ENCODE assay signal across 25 cellular contexts in genomic region chr7:5173490-5173889, GRCh38.
"Had no signal": no experiment of that assay in that cellular context is flagged by ENCODE, and none has a peak within 500 bp of the region (broad histone marks: within the 10 kb centered on the region; RNA-seq: fewer than 3 reads in every experiment).

No MANE protein-coding gene starts in this region.

- DNase-seq: activated B cell treated with CpG ODN at 0.5 μM for 24 hours; activated CD4-positive, alpha-beta memory T cell treated with anti-CD3 and anti-CD28 coated beads for 36 hours; activated CD4-positive, alpha-beta T cell treated with anti-CD3 and anti-CD28 coated beads for 1 hour; activated CD4-positive, alpha-beta T cell treated with anti-CD3 and anti-CD28 coated beads, Interleukin-2, amount 10 ng/mL, durations not matched to agents 7 days and 5 days; activated CD8-positive, alpha-beta memory T cell treated with anti-CD3 and anti-CD28 coated beads for 24 hours; activated gamma-delta T cell treated with Interleukin-2 at 50 U/mL for 16 hours; activated naive CD4-positive, alpha-beta T cell treated with anti-CD3 and anti-CD28 coated beads, Interleukin-2, amount 10 ng/mL, durations not matched to agents 7 days and 5 days; activated naive CD8-positive, alpha-beta T cell treated with anti-CD3 and anti-CD28 coated beads for 36 hours; activated T-cell treated with anti-CD3 and anti-CD28 coated beads, Interleukin-2, amount 50 U/mL, for 4 hours; brain microvascular endothelial cell; IMR-90; NCI-H1048; NCI-H1930; NCI-H2107; NCI-H2171 treated with DMSO at 0.1 percent for 48 hours; NCI-H226; NCI-H526; PC-9; SIG-M5; T-cell; T-helper 2 cell; T1000 had no signal

- H3K36me3 ChIP-seq: brain microvascular endothelial cell, cardiac muscle cell had no signal

- H3K27ac ChIP-seq: brain microvascular endothelial cell, cardiac muscle cell, KMS-11, PC-9 had no signal

- FAIRE-seq: TTC549 had no signal

- H3K4me1 Mint-ChIP-seq: activated B cell treated with CpG ODN at 0.5 μM for 24 hours had no signal

- H3K27me3 Mint-ChIP-seq: activated naive CD8-positive, alpha-beta T cell treated with anti-CD3 and anti-CD28 coated beads for 36 hours; T-cell had no signal

- H3K4me3 ChIP-seq: cardiac muscle cell, PC-9 had no signal

- H3K36me3 Mint-ChIP-seq: activated CD4-positive, alpha-beta memory T cell treated with anti-CD3 and anti-CD28 coated beads for 36 hours; activated naive CD4-positive, alpha-beta T cell treated with anti-CD3 and anti-CD28 coated beads, Interleukin-2, amount 10 ng/mL, durations not matched to agents 7 days and 5 days; activated naive CD8-positive, alpha-beta T cell treated with anti-CD3 and anti-CD28 coated beads for 36 hours; T-cell had no signal

- H3K9me3 Mint-ChIP-seq: activated B cell treated with CpG ODN at 0.5 μM for 24 hours; activated CD4-positive, alpha-beta memory T cell treated with anti-CD3 and anti-CD28 coated beads for 36 hours; activated CD4-positive, alpha-beta T cell treated with anti-CD3 and anti-CD28 coated beads, Interleukin-2, amount 10 ng/mL, durations not matched to agents 7 days and 5 days; activated naive CD4-positive, alpha-beta T cell treated with anti-CD3 and anti-CD28 coated beads, Interleukin-2, amount 10 ng/mL, durations not matched to agents 7 days and 5 days; activated naive CD8-positive, alpha-beta T cell treated with anti-CD3 and anti-CD28 coated beads for 36 hours; activated T-cell treated with anti-CD3 and anti-CD28 coated beads, Interleukin-2, amount 50 U/mL, for 4 hours; T-cell had no signal

- H3K27ac Mint-ChIP-seq: activated B cell treated with CpG ODN at 0.5 μM for 24 hours; activated CD4-positive, alpha-beta memory T cell treated with anti-CD3 and anti-CD28 coated beads for 36 hours; activated CD4-positive, alpha-beta T cell treated with anti-CD3 and anti-CD28 coated beads, Interleukin-2, amount 10 ng/mL, durations not matched to agents 7 days and 5 days; activated naive CD4-positive, alpha-beta T cell treated with anti-CD3 and anti-CD28 coated beads, Interleukin-2, amount 10 ng/mL, durations not matched to agents 7 days and 5 days; activated naive CD8-positive, alpha-beta T cell treated with anti-CD3 and anti-CD28 coated beads for 36 hours; T-cell had no signal

- H3K27me3 ChIP-seq: brain microvascular endothelial cell, cardiac muscle cell had no signal

- H3K4me3 Mint-ChIP-seq: activated B cell treated with CpG ODN at 0.5 μM for 24 hours; activated CD4-positive, alpha-beta memory T cell treated with anti-CD3 and anti-CD28 coated beads for 36 hours; activated CD4-positive, alpha-beta T cell treated with anti-CD3 and anti-CD28 coated beads, Interleukin-2, amount 10 ng/mL, durations not matched to agents 7 days and 5 days; activated naive CD4-positive, alpha-beta T cell treated with anti-CD3 and anti-CD28 coated beads, Interleukin-2, amount 10 ng/mL, durations not matched to agents 7 days and 5 days; activated naive CD8-positive, alpha-beta T cell treated with anti-CD3 and anti-CD28 coated beads for 36 hours; activated T-cell treated with anti-CD3 and anti-CD28 coated beads, Interleukin-2, amount 50 U/mL, for 4 hours; T-cell had no signal
